ENCODE assay signal across 11 cellular contexts in the genomic region with DNA sequence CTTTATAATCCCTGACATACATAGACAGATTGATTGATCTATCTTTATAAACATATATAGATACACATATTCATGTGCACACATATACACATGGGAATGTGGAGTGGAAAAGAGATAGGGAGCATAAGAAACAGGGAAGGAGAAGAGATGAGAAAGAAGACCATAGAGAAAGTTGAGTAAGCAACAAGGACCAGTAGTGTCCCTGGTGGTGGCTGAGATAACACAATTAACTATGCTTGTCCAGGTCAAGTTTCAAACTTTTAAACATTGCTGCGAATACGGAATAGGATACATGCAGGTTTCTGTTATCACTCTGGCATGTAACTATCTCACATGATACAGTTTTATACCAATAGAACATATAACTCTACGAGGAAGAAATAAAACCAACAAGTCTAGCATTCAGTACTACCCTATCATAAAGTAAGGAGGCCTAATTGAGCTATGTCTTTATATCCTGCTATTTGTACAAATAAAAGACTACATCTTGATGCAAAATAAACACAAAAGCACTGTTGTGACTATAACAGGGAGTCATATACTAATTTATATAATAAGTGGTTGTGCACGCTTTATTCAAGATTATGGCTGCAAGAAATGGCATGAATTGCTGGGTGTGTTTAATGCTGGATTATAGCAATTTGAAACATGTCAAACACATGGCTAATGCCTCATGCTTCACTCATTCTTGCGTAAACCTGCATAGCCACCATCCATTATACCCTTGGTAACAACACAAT. TPM values are rescaled to one million over a fixed set of nuclear protein-coding genes. Genes with fewer than 3 reads are reported as not detected.
A peak's percentile ranks its signal among the peaks of the same experiment; 100 is the strongest.
DNase-seq lines count a peak whose midpoint lies in the region; ATAC-seq and TF ChIP-seq lines count a peak whose summit lies in the region.
"Had no signal": no experiment of that assay in that cellular context is flagged by ENCODE, and none has a peak within 500 bp of the region (broad histone marks: within the 10 kb centered on the region; RNA-seq: fewer than 3 reads in every experiment).

No MANE protein-coding gene starts in this region.

- H3K27ac ChIP-seq in SK-N-SH (ENCODE audit: low read depth in 2 of 2, low read length in 1 of 2): no peak overlapping the region

- peak; percentile 44 for TF ChIP-seq CTCF in SK-N-SH (IDR thresholded peaks at IDR 0.05)

- in situ Hi-C loops in Caki2 (cut with HindIII; ENCODE audit: low pct_unique_long_range_greater_than_20kb, low sequenced_read_pairs): no loop called here

- H3K9me2 ChIP-seq in SK-N-SH: no peaks in the 10 kb centered on the region

- TF ChIP-seq EP300 in SK-N-SH (IDR thresholded peaks at IDR 0.05; ENCODE audit: borderline replicate concordance in 1 of 2, low read depth in 1 of 2, low read length in 1 of 2): no peak

- H3K4me2 ChIP-seq in SK-N-SH: no peak overlapping the region

- CTCF ChIA-PET in SK-N-SH (lab: Yijun Ruan, JAX): no interaction called here
- CTCF ChIA-PET in activated CD4-positive, alpha-beta memory T cell treated with anti-CD3 and anti-CD28 coated beads for 36 hours (lab: Charles Lee): no interaction called here

- H3K4me1 Mint-ChIP-seq in activated CD4-positive, alpha-beta memory T cell treated with anti-CD3 and anti-CD28 coated beads for 36 hours (ENCODE audit: low read depth): no peaks in the 10 kb centered on the region
- H3K4me1 Mint-ChIP-seq: activated CD4-positive, alpha-beta memory T cell treated with anti-CD3 and anti-CD28 coated beads, Interleukin-2, amount 10 ng/mL, durations not matched to agents 7 days and 5 days had no signal

- POLR2A ChIA-PET in SK-N-SH (lab: Yijun Ruan, JAX): no interaction called here
- POLR2A ChIA-PET in activated CD4-positive, alpha-beta memory T cell treated with anti-CD3 and anti-CD28 coated beads for 36 hours (lab: Charles Lee): no interaction called here

- H3K9me3 Mint-ChIP-seq in activated CD4-positive, alpha-beta memory T cell treated with anti-CD3 and anti-CD28 coated beads for 36 hours: no peaks in the 10 kb centered on the region
- H3K9me3 Mint-ChIP-seq: activated CD4-positive, alpha-beta memory T cell treated with anti-CD3 and anti-CD28 coated beads, Interleukin-2, amount 10 ng/mL, durations not matched to agents 7 days and 5 days had no signal

- H3K9me3 ChIP-seq in SK-N-SH: no peaks in the 10 kb centered on the region

- DNase-seq in Caki2 (ENCODE audit: low read depth) (peak; percentile 33), SK-N-SH (no peak), left lobe of liver (ENCODE audit: low spot score) (no peak), amygdala (lab: John Stamatoyannopoulos, UW) (no peak), NCI-H446 (lab: John Stamatoyannopoulos, UW) (no peak)
- no peak for DNase-seq in activated CD4-positive, alpha-beta memory T cell treated with anti-CD3 and anti-CD28 coated beads for 36 hours
- no peak for DNase-seq in activated CD4-positive, alpha-beta T cell treated with anti-CD3 and anti-CD28 coated beads for 48 hours
- DNase-seq: activated CD4-positive, alpha-beta memory T cell treated with anti-CD3 and anti-CD28 coated beads, Interleukin-2, amount 10 ng/mL, durations not matched to agents 7 days and 5 days; NCI-H2227 treated with DMSO at 0.1 percent for 48 hours had no signal

- 8% methylated on average over 5 of the region's 5 CpGs for WGBS in SK-N-SH (ENCODE audit: low lambda C conversion rate)

- no peaks in the 10 kb centered on the region for H3K79me2 ChIP-seq in SK-N-SH (ENCODE audit: insufficient read depth)

- H2AFZ ChIP-seq in SK-N-SH (ENCODE audit: low read depth): no peak overlapping the region

- no peaks in the 10 kb centered on the region for H4K20me1 ChIP-seq in SK-N-SH (ENCODE audit: insufficient read depth)

- TF ChIP-seq RAD21 in SK-N-SH (IDR thresholded peaks at IDR 0.05; ENCODE audit: low read length): no peak

- no peak overlapping the region for H3K27ac Mint-ChIP-seq in activated CD4-positive, alpha-beta memory T cell treated with anti-CD3 and anti-CD28 coated beads for 36 hours
- H3K27ac Mint-ChIP-seq: activated CD4-positive, alpha-beta memory T cell treated with anti-CD3 and anti-CD28 coated beads, Interleukin-2, amount 10 ng/mL, durations not matched to agents 7 days and 5 days had no signal

- intact Hi-C loops in activated CD4-positive, alpha-beta memory T cell treated with anti-CD3 and anti-CD28 coated beads for 36 hours (cut with micrococcal nuclease): no loop called here

- H3K4me3 Mint-ChIP-seq in activated CD4-positive, alpha-beta memory T cell treated with anti-CD3 and anti-CD28 coated beads for 36 hours: no peak overlapping the region
- H3K4me3 Mint-ChIP-seq: activated CD4-positive, alpha-beta memory T cell treated with anti-CD3 and anti-CD28 coated beads, Interleukin-2, amount 10 ng/mL, durations not matched to agents 7 days and 5 days had no signal

- peaks cover 3% of the 10 kb centered on the region for H3K27me3 Mint-ChIP-seq in activated CD4-positive, alpha-beta memory T cell treated with anti-CD3 and anti-CD28 coated beads for 36 hours
- H3K27me3 Mint-ChIP-seq: activated CD4-positive, alpha-beta memory T cell treated with anti-CD3 and anti-CD28 coated beads, Interleukin-2, amount 10 ng/mL, durations not matched to agents 7 days and 5 days had no signal

- H3K4me1 ChIP-seq in SK-N-SH (ENCODE audit: control insufficient read depth in 1 of 2, insufficient read depth in 2 of 2, low read depth in 1 of 2, low read length in 1 of 2): no peaks in the 10 kb centered on the region

- H3F3A ChIP-seq in SK-N-SH (replicated peaks; ENCODE audit: insufficient read depth): no peaks in the 10 kb centered on the region

- no peak overlapping the region for H3K4me3 ChIP-seq in SK-N-SH (ENCODE audit: low read depth in 2 of 2, low read length in 1 of 2)
- H3K4me3 ChIP-seq: lung had no signal

- H3K9ac ChIP-seq in SK-N-SH: no peak overlapping the region

- H3K27me3 ChIP-seq in SK-N-SH (ENCODE audit: insufficient read depth): no peaks in the 10 kb centered on the region; the same call in 1 of the 2 replicates

- no peaks in the 10 kb centered on the region for H3K36me3 Mint-ChIP-seq in activated CD4-positive, alpha-beta memory T cell treated with anti-CD3 and anti-CD28 coated beads for 36 hours

- ATAC-seq in HG02885 (IDR thresholded peaks at IDR 0.05; ENCODE audit: poor library complexity, unreplicated experiment): peak; percentile 57
- peak; percentile 43 for ATAC-seq in left lobe of liver

- H3K36me3 ChIP-seq in SK-N-SH (replicated peaks in 1 of 2; ENCODE audit: control insufficient read depth in 1 of 2, insufficient read depth in 2 of 2, low read length in 1 of 2): no peaks in the 10 kb centered on the region

TF ChIP-seq in SK-N-SH, 30 proteins besides CTCF, POLR2A, EP300 and RAD21:
- TF ChIP-seq RCOR1 (IDR thresholded peaks at IDR 0.05; ENCODE audit: low read length) (no peak), NRF1 (IDR thresholded peaks at IDR 0.05; ENCODE audit: low read depth, low read length) (no peak), MAX (IDR thresholded peaks at IDR 0.05; ENCODE audit: low read depth) (no peak), POLR2AphosphoS5 (IDR thresholded peaks at IDR 0.05; ENCODE audit: low read depth, low read length) (no peak), TAF1 (IDR thresholded peaks at IDR 0.05; ENCODE audit: borderline replicate concordance, low read depth, low read length) (no peak), TCF12 (IDR thresholded peaks at IDR 0.05) (no peak), FOXJ3 (CRISPR knock-in tag; IDR thresholded peaks at IDR 0.05) (no peak), USF1 (IDR thresholded peaks at IDR 0.05; ENCODE audit: borderline replicate concordance, low read depth) (no peak), TEAD4 (IDR thresholded peaks at IDR 0.05; ENCODE audit: borderline replicate concordance, insufficient read depth) (no peak), FOXM1 (IDR thresholded peaks at IDR 0.05; ENCODE audit: low read depth) (no peak), SIN3A (IDR thresholded peaks at IDR 0.05; ENCODE audit: borderline replicate concordance, low read depth, low read length) (no peak), MEF2A (IDR thresholded peaks at IDR 0.05; ENCODE audit: borderline replicate concordance, low read depth) (no peak), FOSL2 (IDR thresholded peaks at IDR 0.05; ENCODE audit: borderline replicate concordance, low read depth) (no peak), ELF1 (IDR thresholded peaks at IDR 0.05) (no peak), CHD2 (IDR thresholded peaks at IDR 0.05; ENCODE audit: low read length, partially characterized antibody) (no peak), NFIC (IDR thresholded peaks at IDR 0.05; ENCODE audit: borderline replicate concordance) (no peak), MXI1 (IDR thresholded peaks at IDR 0.05; ENCODE audit: low read depth, low read length) (no peak)

RNA-seq across cellular contexts. Expression of gene FOXP2, which starts 8.0 kb away (rescaled TPM):
- total RNA-seq in Caki2 (2014; rRNA removed; shearing (Covaris generic); ENCODE audit: low replicate concordance): 2.4 and 4.2 TPM in 2 replicates
- not detected in 2 replicates for polyA plus RNA-seq in SK-N-SH (2012; rRNA removed)
- not detected in 2 replicates for polyA plus RNA-seq in SK-N-SH (2012; cell fraction: cytosol; rRNA removed)
- not detected in 2 replicates for polyA plus RNA-seq in SK-N-SH (2012; cell fraction: nucleus; rRNA removed)
- total RNA-seq in left lobe of liver: 4.4 TPM
- not detected for total RNA-seq in activated CD4-positive, alpha-beta memory T cell treated with anti-CD3 and anti-CD28 coated beads for 36 hours
- total RNA-seq: activated CD4-positive, alpha-beta memory T cell treated with anti-CD3 and anti-CD28 coated beads, Interleukin-2, amount 10 ng/mL, durations not matched to agents 7 days and 5 days had no signal
